ENCODE assay signal across 8 cellular contexts in the genomic region with DNA sequence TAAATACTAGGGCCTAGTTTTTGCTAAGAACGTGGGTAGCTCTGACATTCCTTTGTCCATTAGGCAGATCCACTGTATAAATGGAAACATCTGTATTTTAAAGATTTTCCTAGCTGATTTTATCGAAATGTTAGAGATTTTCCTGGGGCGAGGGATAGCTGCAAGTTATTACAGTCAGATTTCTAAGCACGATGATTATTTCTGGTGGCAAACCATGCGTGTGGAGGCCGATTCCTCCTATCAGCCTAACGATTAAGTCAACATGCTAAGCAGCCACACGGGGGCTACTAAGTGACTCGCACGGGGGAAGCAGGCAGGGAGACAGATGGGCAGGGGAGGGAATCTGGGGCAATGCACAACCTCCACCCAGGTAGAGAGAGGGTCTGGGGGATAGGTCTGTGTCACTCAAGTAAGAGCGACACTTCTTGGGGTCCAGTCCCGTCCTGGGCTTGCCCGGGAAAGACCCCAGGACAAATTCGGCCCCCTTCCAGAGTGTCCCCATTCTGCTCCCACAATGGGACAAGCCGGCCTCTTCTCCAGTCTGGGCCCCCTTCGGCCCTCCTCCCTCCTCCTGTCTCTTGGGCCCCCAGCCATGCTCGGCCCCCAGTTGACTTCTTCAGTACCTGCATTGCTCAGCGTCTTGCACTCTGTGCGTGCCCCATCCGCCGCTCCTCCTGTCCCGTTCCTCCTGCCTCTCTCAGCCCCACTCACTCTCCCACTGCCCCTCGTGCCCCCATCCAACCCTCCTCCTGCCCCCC. TPM values are rescaled to one million over a fixed set of nuclear protein-coding genes. Genes with fewer than 3 reads are reported as not detected.
DNase-seq lines count a peak whose midpoint lies in the region; ATAC-seq and TF ChIP-seq lines count a peak whose summit lies in the region.

No MANE protein-coding gene starts in this region.

- peak overlapping the region; percentile 79 to 94 (median 91) for H3K27ac ChIP-seq in adrenal gland
- H3K27ac ChIP-seq in left ventricle myocardium inferior (replicated peaks) = peak overlapping the region; percentile 98
- peak overlapping the region; percentile 93 for H3K27ac ChIP-seq in prostate gland
- H3K27ac ChIP-seq in aorta (ENCODE audit: low read depth in 1 of 2, low read length in 2 of 2) = peak overlapping the region; percentile 74 to 90

- H3K36me3 ChIP-seq in adrenal gland (replicated peaks in 1 of 2) (peaks cover 0 to 13% of the 10 kb centered on the region in 2 donors), left ventricle myocardium inferior (peaks cover 19% of the 10 kb centered on the region), prostate gland (no peaks in the 10 kb centered on the region), aorta (ENCODE audit: control insufficient read depth in 1 of 2, insufficient read depth in 2 of 2, low read length in 1 of 2) (peaks cover 0 to 4% of the 10 kb centered on the region in 2 donors)

- ATAC-seq in GM21723 (IDR thresholded peaks at IDR 0.05; ENCODE audit: unreplicated experiment) = peak; percentile 22
- ATAC-seq in SK-N-SH treated with all-trans-retinoic acid at 6 μM for 48 hours = peak; percentile 82
- peak; percentile 59 for ATAC-seq in aorta (ENCODE audit: low FRiP score)

- TF ChIP-seq POLR2A in adrenal gland (IDR thresholded peaks at IDR 0.05) = peak in 1 of 2 donors; percentile 5
- no peak for TF ChIP-seq POLR2A in prostate gland (IDR thresholded peaks at IDR 0.05)

- H3K4me1 ChIP-seq in adrenal gland (replicated peaks in 1 of 2) (peaks cover 0 to 27% of the 10 kb centered on the region in 2 donors), left ventricle myocardium inferior (peaks cover 51% of the 10 kb centered on the region), prostate gland (replicated peaks) (no peaks in the 10 kb centered on the region), aorta (ENCODE audit: control insufficient read depth in 1 of 2, insufficient read depth in 2 of 2, low read length in 2 of 2) (peaks cover 0 to 3% of the 10 kb centered on the region in 2 donors)

- H3K27me3 ChIP-seq in adrenal gland = no peaks in the 10 kb centered on the region
- H3K27me3 ChIP-seq in left ventricle myocardium inferior (ENCODE audit: low read depth) = no peaks in the 10 kb centered on the region
- no peaks in the 10 kb centered on the region for H3K27me3 ChIP-seq in prostate gland (replicated peaks; ENCODE audit: insufficient read depth)
- no peaks in the 10 kb centered on the region for H3K27me3 ChIP-seq in aorta (ENCODE audit: control insufficient read depth in 1 of 2, insufficient read depth in 2 of 2, low read length in 1 of 2)

- intact Hi-C loops in adrenal gland (cut with DNase I) (no loop called here), left ventricle myocardium inferior (cut with micrococcal nuclease) (no loop called here), prostate gland (cut with DNase I) (loop anchor here (5.0 kb wide), 3 partner anchors 41 to 186 kb away; a partner anchor contains a TSS), aorta (cut with DNase I) (loop anchor here (1.0 to 10.0 kb wide), 3 partner anchors 41 to 113 kb away; a partner anchor contains a TSS)

- H3K9me3 ChIP-seq in adrenal gland (replicated peaks in 1 of 3) (no peaks in the 10 kb centered on the region), left ventricle myocardium inferior (replicated peaks) (no peaks in the 10 kb centered on the region), prostate gland (no peaks in the 10 kb centered on the region), aorta (ENCODE audit: control insufficient read depth, low read length) (no peaks in the 10 kb centered on the region)

- TF ChIP-seq CTCF in adrenal gland (IDR thresholded peaks at IDR 0.05) (peak; percentile 10 to 64 (median 54)), left ventricle myocardium inferior (IDR thresholded peaks at IDR 0.05; ENCODE audit: borderline replicate concordance) (peak; percentile 60), prostate gland (IDR thresholded peaks at IDR 0.05) (peak in 2 of 4 experiments; percentile 36 to 46)

- DNase-seq in DMS 273 treated with DMSO at 0.1 percent for 48 hours (lab: John Stamatoyannopoulos, UW) (peak; percentile 40), M059J (ENCODE audit: low read depth) (peak; percentile 81), adrenal gland (peak in 6 of 7 donors; percentile 69 to 83 (median 78)), left ventricle myocardium inferior (peak; percentile 47), prostate gland (ENCODE audit: low spot score) (no peak), aorta (peak in 1 of 2 donors; percentile 76)

- WGBS in adrenal gland, 4 donors = 2 to 5% (median 5%) methylated on average over 19 to 23 of the region's 23 CpGs
- 2% methylated on average over 23 of the region's 23 CpGs for WGBS in prostate gland
- 0 to 1% methylated on average over 23 of the region's 23 CpGs for WGBS in aorta, 2 donors

- peak overlapping the region; percentile 32 to 94 (median 59) for H3K4me3 ChIP-seq in adrenal gland
- H3K4me3 ChIP-seq in left ventricle myocardium inferior = peak overlapping the region; percentile 91
- H3K4me3 ChIP-seq in prostate gland = peak overlapping the region; percentile 69 to 79
- peak overlapping the region; percentile 75 to 79 for H3K4me3 ChIP-seq in aorta (ENCODE audit: low read length in 2 of 2)

TF ChIP-seq in SK-N-SH treated with all-trans-retinoic acid at 6 μM for 48 hours, 23 proteins besides CTCF, POLR2A, EP300 and RAD21:
- TF ChIP-seq, protein P1, sequence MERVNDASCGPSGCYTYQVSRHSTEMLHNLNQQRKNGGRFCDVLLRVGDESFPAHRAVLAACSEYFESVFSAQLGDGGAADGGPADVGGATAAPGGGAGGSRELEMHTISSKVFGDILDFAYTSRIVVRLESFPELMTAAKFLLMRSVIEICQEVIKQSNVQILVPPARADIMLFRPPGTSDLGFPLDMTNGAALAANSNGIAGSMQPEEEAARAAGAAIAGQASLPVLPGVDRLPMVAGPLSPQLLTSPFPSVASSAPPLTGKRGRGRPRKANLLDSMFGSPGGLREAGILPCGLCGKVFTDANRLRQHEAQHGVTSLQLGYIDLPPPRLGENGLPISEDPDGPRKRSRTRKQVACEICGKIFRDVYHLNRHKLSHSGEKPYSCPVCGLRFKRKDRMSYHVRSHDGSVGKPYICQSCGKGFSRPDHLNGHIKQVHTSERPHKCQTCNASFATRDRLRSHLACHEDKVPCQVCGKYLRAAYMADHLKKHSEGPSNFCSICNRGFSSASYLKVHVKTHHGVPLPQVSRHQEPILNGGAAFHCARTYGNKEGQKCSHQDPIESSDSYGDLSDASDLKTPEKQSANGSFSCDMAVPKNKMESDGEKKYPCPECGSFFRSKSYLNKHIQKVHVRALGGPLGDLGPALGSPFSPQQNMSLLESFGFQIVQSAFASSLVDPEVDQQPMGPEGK (CRISPR knock-in tag; IDR thresholded peaks at IDR 0.05; ENCODE audit: borderline replicate concordance) = peak; percentile 27; the same call in 1 of the 2 replicates
- TF ChIP-seq ZFP30 (CRISPR knock-in tag; IDR thresholded peaks at IDR 0.05) = no peak
- TF ChIP-seq, protein P2, sequence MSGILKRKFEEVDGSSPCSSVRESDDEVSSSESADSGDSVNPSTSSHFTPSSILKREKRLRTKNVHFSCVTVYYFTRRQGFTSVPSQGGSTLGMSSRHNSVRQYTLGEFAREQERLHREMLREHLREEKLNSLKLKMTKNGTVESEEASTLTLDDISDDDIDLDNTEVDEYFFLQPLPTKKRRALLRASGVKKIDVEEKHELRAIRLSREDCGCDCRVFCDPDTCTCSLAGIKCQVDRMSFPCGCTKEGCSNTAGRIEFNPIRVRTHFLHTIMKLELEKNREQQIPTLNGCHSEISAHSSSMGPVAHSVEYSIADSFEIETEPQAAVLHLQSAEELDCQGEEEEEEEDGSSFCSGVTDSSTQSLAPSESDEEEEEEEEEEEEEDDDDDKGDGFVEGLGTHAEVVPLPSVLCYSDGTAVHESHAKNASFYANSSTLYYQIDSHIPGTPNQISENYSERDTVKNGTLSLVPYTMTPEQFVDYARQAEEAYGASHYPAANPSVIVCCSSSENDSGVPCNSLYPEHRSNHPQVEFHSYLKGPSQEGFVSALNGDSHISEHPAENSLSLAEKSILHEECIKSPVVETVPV (CRISPR knock-in tag; IDR thresholded peaks at IDR 0.05) = no peak

RNA-seq across cellular contexts. Expression of a gene that starts 0.6 kb away (rescaled TPM):
- 42.3 and 59.2 TPM in 2 replicates for total RNA-seq in M059J (2014; rRNA removed; shearing (Covaris generic))
- total RNA-seq in adrenal gland = 10 to 100 TPM; 18.7 to 41.2 (median 27.2) TPM
- polyA plus RNA-seq in adrenal gland = 10 to 100 TPM; 23.4 to 46.5 (median 27.3) TPM
- 28.6 TPM for total RNA-seq in left ventricle myocardium inferior
- 10 to 100 TPM; 25.1 to 61.0 TPM for total RNA-seq in prostate gland
- total RNA-seq in aorta = 10 to 100 TPM; 48.9 to 65.5 TPM
- 10 to 100 TPM; 37.7 to 39.1 TPM for polyA plus RNA-seq in aorta

RNA-seq across cellular contexts. Expression of a gene that starts 41.2 kb away (rescaled TPM):
- 10.1 and 19.7 TPM in 2 replicates for total RNA-seq in M059J (2014; rRNA removed; shearing (Covaris generic))
- total RNA-seq in adrenal gland (100 to 1,000 TPM in 1 of 8 donors, 10 to 100 TPM in 7; 45.3 to 277 (median 75.8) TPM), left ventricle myocardium inferior (54.7 TPM), prostate gland (10 to 100 TPM; 48.3 to 57.1 TPM), aorta (100 to 1,000 TPM in 1 of 2 donors, 10 to 100 TPM in 1; 85.9 to 103 TPM)
- polyA plus RNA-seq in adrenal gland (100 to 1,000 TPM in 2 of 3 donors, 10 to 100 TPM in 1; 14.2 to 104 (median 104) TPM), aorta (10 to 100 TPM; 23.9 to 53.2 TPM)

RNA-seq across cellular contexts. Expression of a gene that starts 58.1 kb away (rescaled TPM):
- total RNA-seq in M059J (2014; rRNA removed; shearing (Covaris generic)) = 28.6 and 61.2 TPM in 2 replicates
- total RNA-seq in adrenal gland = 100 to 1,000 TPM in 1 of 8 donors, 10 to 100 TPM in 7; 22.6 to 121 (median 36.9) TPM
- 10 to 100 TPM; 23.3 to 45.1 (median 30.2) TPM for polyA plus RNA-seq in adrenal gland
- 24.3 TPM for total RNA-seq in left ventricle myocardium inferior
- total RNA-seq in prostate gland = 10 to 100 TPM; 41.0 to 57.7 TPM
- total RNA-seq in aorta = 10 to 100 TPM; 39.9 to 49.6 TPM
- 10 to 100 TPM; 24.4 to 27.9 TPM for polyA plus RNA-seq in aorta

Comparison
In these comparisons a context has a peak if more than half of its experiments do, and no peak if none do; other contexts are left out.
1. ATAC-seq: peak in every context shown above with its lines; median percentile 82 in SK-N-SH treated with all-trans-retinoic acid at 6 μM for 48 hours; 59 in aorta; 22 in GM21723.
2. intact Hi-C loops: an anchor here in prostate gland (5.0 kb wide) and aorta (1.0 to 10.0 kb wide); none called in adrenal gland and left ventricle myocardium inferior.